ENCODE assay signal across 13 cellular contexts in genomic region chr6:42403415-42403814, GRCh38. TPM values are rescaled to one million over a fixed set of nuclear protein-coding genes. Genes with fewer than 3 reads are reported as not detected.
A peak's percentile ranks its signal among the peaks of the same experiment; 100 is the strongest.
DNase-seq lines count a peak whose midpoint lies in the region; ATAC-seq and TF ChIP-seq lines count a peak whose summit lies in the region.
"Had no signal": no experiment of that assay in that cellular context is flagged by ENCODE, and none has a peak within 500 bp of the region (broad histone marks: within the 10 kb centered on the region; RNA-seq: fewer than 3 reads in every experiment).

No MANE protein-coding gene starts in this region.

- no peaks in the 10 kb centered on the region for H3K36me3 Mint-ChIP-seq in stimulated activated naive B cell treated with anti-CD40 and anti-IgM and Interleukin-4, amounts not matched to agents 10 μg/mL and 1 μg/mL and 100 μg/mL, for 72 hours
- H3K36me3 Mint-ChIP-seq: naive B cell had no signal

- no peaks in the 10 kb centered on the region for H3K27me3 Mint-ChIP-seq in stimulated activated naive B cell treated with anti-CD40 and anti-IgM and Interleukin-4, amounts not matched to agents 10 μg/mL and 1 μg/mL and 100 μg/mL, for 72 hours

- peak; percentile 53 for DNase-seq in activated CD8-positive, alpha-beta memory T cell treated with anti-CD3 and anti-CD28 coated beads for 24 hours
- DNase-seq in activated CD8-positive, alpha-beta memory T cell treated with anti-CD3 and anti-CD28 coated beads, Interleukin-2, amount 50 U/mL, for 4 hours: no peak
- DNase-seq in activated CD8-positive, alpha-beta memory T cell treated with anti-CD3 and anti-CD28 coated beads, Interleukin-2, amount 50 U/mL, for 48 hours: peak; percentile 46
- DNase-seq in fibroblast of the aortic adventitia (ENCODE audit: low read depth) (peak; percentile 45), GM03348 (ENCODE audit: low spot score) (no peak), NCI-H524 (lab: John Stamatoyannopoulos, UW) (no peak)
- no peak for DNase-seq in stimulated activated naive B cell treated with anti-CD40 and anti-IgM and Interleukin-4, amounts not matched to agents 10 μg/mL and 1 μg/mL and 100 μg/mL, for 72 hours
- DNase-seq: activated gamma-delta T cell, dermis blood vessel endothelial cell, DND-41, naive B cell, NCI-H1930 had no signal

- H3K4me3 ChIP-seq in fibroblast of the aortic adventitia (ENCODE audit: low read depth, low read length) (no peak overlapping the region), skin epidermis (no peak overlapping the region)

- TF ChIP-seq CTCF in fibroblast of the aortic adventitia (IDR thresholded peaks at IDR 0.05; ENCODE audit: insufficient read depth, low read length): no peak

- H3K4me3 Mint-ChIP-seq in stimulated activated naive B cell treated with anti-CD40 and anti-IgM and Interleukin-4, amounts not matched to agents 10 μg/mL and 1 μg/mL and 100 μg/mL, for 72 hours: no peak overlapping the region
- H3K4me3 Mint-ChIP-seq: naive B cell had no signal

- peaks cover 0 to 2% of the 10 kb centered on the region in 2 donors for H3K4me1 Mint-ChIP-seq in stimulated activated naive B cell treated with anti-CD40 and anti-IgM and Interleukin-4, amounts not matched to agents 10 μg/mL and 1 μg/mL and 100 μg/mL, for 72 hours

- H3K27ac Mint-ChIP-seq in stimulated activated naive B cell treated with anti-CD40 and anti-IgM and Interleukin-4, amounts not matched to agents 10 μg/mL and 1 μg/mL and 100 μg/mL, for 72 hours: no peak overlapping the region
- H3K27ac Mint-ChIP-seq: naive B cell had no signal

- H3K9me3 Mint-ChIP-seq in stimulated activated naive B cell treated with anti-CD40 and anti-IgM and Interleukin-4, amounts not matched to agents 10 μg/mL and 1 μg/mL and 100 μg/mL, for 72 hours: no peaks in the 10 kb centered on the region
- H3K9me3 Mint-ChIP-seq: naive B cell had no signal

- peak overlapping the region in 15 of 21 experiments; percentile 21 to 84 (median 65) for H3K27ac ChIP-seq in skin epidermis

- no peak for ATAC-seq in stimulated activated naive B cell treated with anti-CD40 and anti-IgM and Interleukin-4, amounts not matched to agents 10 μg/mL and 1 μg/mL and 100 μg/mL, for 72 hours (replicated peaks)

RNA-seq across cellular contexts. Expression of gene TRERF1, which starts 48.3 kb away (rescaled TPM):
- total RNA-seq in fibroblast of the aortic adventitia (ENCODE audit: low replicate concordance): 4.8 and 12.0 TPM in 2 replicates

Comparison
In these comparisons a context has a peak if more than half of its experiments do, and no peak if none do; other contexts are left out.
1. DNase-seq: peak in activated CD8-positive, alpha-beta memory T cell treated with anti-CD3 and anti-CD28 coated beads for 24 hours (single experiment), activated CD8-positive, alpha-beta memory T cell treated with anti-CD3 and anti-CD28 coated beads, Interleukin-2, amount 50 U/mL, for 48 hours (single experiment) and fibroblast of the aortic adventitia (single experiment); none in activated CD8-positive, alpha-beta memory T cell treated with anti-CD3 and anti-CD28 coated beads, Interleukin-2, amount 50 U/mL, for 4 hours (single experiment), GM03348 (single experiment), NCI-H524 (0 of 2) and stimulated activated naive B cell treated with anti-CD40 and anti-IgM and Interleukin-4, amounts not matched to agents 10 μg/mL and 1 μg/mL and 100 μg/mL, for 72 hours (single experiment).